Comparison of ENCODE assay signal across 1 cellular context in the genomic region with DNA sequence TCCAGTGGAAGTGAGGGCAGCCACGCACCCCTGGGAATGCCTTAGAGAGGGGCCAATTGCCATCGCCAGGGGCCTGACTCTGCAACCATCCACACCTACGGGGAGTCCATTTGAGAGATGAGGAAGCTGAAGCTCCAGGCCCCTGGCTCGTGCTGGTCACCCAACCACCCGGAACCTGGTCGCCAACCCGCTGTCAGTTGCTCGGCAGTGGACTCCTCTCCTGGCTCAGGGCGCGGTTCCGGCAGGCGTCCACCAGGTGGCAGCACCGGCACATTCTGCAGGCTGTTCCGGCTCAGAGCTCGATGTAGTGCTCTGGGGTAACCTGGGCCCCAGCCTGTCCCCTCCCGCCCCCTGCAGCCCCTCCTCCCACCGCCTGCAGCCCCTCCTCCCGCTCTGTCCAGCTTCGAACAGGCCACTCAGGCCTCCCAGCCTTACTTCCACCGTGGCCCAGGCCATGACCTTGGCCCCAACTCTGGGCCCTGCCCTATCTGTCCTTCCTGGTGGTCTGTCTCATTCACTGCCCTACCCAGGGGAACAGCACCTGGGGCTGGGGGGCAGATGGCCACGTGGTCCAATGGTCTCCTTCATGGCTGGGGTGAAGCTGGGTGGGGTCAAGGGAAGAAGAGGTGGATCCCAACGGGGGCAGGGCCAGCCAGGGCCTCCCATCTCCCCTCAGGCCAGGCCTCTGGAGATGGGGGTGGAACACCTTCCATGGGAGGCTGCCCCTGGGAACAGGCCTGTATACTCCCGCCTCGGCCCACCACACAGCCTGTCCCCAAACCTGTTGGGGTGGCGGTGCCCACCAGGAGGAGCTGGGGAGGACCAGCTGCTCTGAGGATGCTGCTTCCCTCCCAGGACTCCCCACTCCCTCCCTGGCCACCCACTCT.
A peak's percentile ranks its signal among the peaks of the same experiment; 100 is the strongest.
TF ChIP-seq lines count a peak whose summit lies in the region.

No MANE protein-coding gene starts in this region.

TF ChIP-seq in HepG2, 621 proteins besides CTCF, POLR2A, EP300 and RAD21 (continued from another document and continues in another):
- TF ChIP-seq PRPF4 (IDR thresholded peaks at IDR 0.05; ENCODE audit: low read depth, low read length, poor library complexity, severe bottlenecking) (no peak), ZNF550 (CRISPR knock-in tag; IDR thresholded peaks at IDR 0.05; ENCODE audit: borderline replicate concordance) (no peak), PPARG (CRISPR knock-in tag; conservative IDR thresholded peaks at IDR 0.05) (no peak), TP53 (CRISPR knock-in tag; conservative IDR thresholded peaks at IDR 0.05) (no peak), TOE1 (CRISPR knock-in tag; IDR thresholded peaks at IDR 0.05) (no peak), NR2F2 (IDR thresholded peaks at IDR 0.05; ENCODE audit: borderline replicate concordance, low read depth) (peak; percentile 43; the same call in 1 of the 2 replicates), ADNP (CRISPR knock-in tag; IDR thresholded peaks at IDR 0.05) (no peak), CEBPB (IDR thresholded peaks at IDR 0.05; ENCODE audit: borderline replicate concordance, low read depth, low read length) (no peak), MAFF (IDR thresholded peaks at IDR 0.05; ENCODE audit: low read depth, low read length) (no peak), ZNF891 (CRISPR knock-in tag; IDR thresholded peaks at IDR 0.05) (no peak), MBNL3 (CRISPR knock-in tag; conservative IDR thresholded peaks at IDR 0.05) (no peak), NFE2L1 (CRISPR knock-in tag; IDR thresholded peaks at IDR 0.05; ENCODE audit: borderline replicate concordance) (no peak), MEIS2 (CRISPR knock-in tag; IDR thresholded peaks at IDR 0.05) (no peak; the same call in 1 of the 2 replicates), AKAP8 (CRISPR knock-in tag; IDR thresholded peaks at IDR 0.05) (peak; percentile 89), ZNF605 (CRISPR knock-in tag; IDR thresholded peaks at IDR 0.05) (no peak), FOXK1 (CRISPR knock-in tag; IDR thresholded peaks at IDR 0.05; ENCODE audit: borderline replicate concordance, low read depth) (peak; percentile 50; the same call in 1 of the 2 replicates), TEAD2 (CRISPR knock-in tag; IDR thresholded peaks at IDR 0.05) (no peak), ZNF251 (CRISPR knock-in tag; IDR thresholded peaks at IDR 0.05) (no peak), ZNF451 (CRISPR knock-in tag; IDR thresholded peaks at IDR 0.05) (no peak), ZNF501 (CRISPR knock-in tag; IDR thresholded peaks at IDR 0.05) (no peak), RNF2 (conservative IDR thresholded peaks at IDR 0.05; ENCODE audit: low read depth) (no peak), ZFP1 (CRISPR knock-in tag; IDR thresholded peaks at IDR 0.05) (no peak), NFYB (CRISPR knock-in tag; IDR thresholded peaks at IDR 0.05) (no peak), SAP130 (CRISPR knock-in tag; IDR thresholded peaks at IDR 0.05; ENCODE audit: low read depth) (peak; percentile 86), ETV5 (CRISPR knock-in tag; IDR thresholded peaks at IDR 0.05; ENCODE audit: borderline replicate concordance) (no peak; the same call in 1 of the 2 replicates), ZNF124 (CRISPR knock-in tag; IDR thresholded peaks at IDR 0.05) (no peak), RBFOX2 (IDR thresholded peaks at IDR 0.05; ENCODE audit: low read depth, low read length) (peak; percentile 67), FOXA1 (IDR thresholded peaks at IDR 0.05) (no peak), FOXA1 (CRISPR knock-in tag; IDR thresholded peaks at IDR 0.05) (no peak), SMAD3 (CRISPR knock-in tag; IDR thresholded peaks at IDR 0.05) (no peak), ZNF446 (CRISPR knock-in tag; IDR thresholded peaks at IDR 0.05) (0 out of 2 replicates have a peak, but pooled peaks have one; percentile 60), ZFP62 (CRISPR knock-in tag; IDR thresholded peaks at IDR 0.05) (0 out of 2 replicates have a peak, but pooled peaks have one; percentile 64), STAG1 (CRISPR knock-in tag; IDR thresholded peaks at IDR 0.05) (peak; percentile 91), CHCHD3 (CRISPR knock-in tag; IDR thresholded peaks at IDR 0.05) (no peak)
- TF ChIP-seq, protein P1, sequence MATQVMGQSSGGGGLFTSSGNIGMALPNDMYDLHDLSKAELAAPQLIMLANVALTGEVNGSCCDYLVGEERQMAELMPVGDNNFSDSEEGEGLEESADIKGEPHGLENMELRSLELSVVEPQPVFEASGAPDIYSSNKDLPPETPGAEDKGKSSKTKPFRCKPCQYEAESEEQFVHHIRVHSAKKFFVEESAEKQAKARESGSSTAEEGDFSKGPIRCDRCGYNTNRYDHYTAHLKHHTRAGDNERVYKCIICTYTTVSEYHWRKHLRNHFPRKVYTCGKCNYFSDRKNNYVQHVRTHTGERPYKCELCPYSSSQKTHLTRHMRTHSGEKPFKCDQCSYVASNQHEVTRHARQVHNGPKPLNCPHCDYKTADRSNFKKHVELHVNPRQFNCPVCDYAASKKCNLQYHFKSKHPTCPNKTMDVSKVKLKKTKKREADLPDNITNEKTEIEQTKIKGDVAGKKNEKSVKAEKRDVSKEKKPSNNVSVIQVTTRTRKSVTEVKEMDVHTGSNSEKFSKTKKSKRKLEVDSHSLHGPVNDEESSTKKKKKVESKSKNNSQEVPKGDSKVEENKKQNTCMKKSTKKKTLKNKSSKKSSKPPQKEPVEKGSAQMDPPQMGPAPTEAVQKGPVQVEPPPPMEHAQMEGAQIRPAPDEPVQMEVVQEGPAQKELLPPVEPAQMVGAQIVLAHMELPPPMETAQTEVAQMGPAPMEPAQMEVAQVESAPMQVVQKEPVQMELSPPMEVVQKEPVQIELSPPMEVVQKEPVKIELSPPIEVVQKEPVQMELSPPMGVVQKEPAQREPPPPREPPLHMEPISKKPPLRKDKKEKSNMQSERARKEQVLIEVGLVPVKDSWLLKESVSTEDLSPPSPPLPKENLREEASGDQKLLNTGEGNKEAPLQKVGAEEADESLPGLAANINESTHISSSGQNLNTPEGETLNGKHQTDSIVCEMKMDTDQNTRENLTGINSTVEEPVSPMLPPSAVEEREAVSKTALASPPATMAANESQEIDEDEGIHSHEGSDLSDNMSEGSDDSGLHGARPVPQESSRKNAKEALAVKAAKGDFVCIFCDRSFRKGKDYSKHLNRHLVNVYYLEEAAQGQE (IDR thresholded peaks at IDR 0.05; ENCODE audit: borderline replicate concordance in 1 of 2, low read depth in 1 of 2, low read length in 2 of 2), result peak in 1 of 2 experiments; percentile 50; a peak in 1 of 4 replicates
- TF ChIP-seq, protein P2, sequence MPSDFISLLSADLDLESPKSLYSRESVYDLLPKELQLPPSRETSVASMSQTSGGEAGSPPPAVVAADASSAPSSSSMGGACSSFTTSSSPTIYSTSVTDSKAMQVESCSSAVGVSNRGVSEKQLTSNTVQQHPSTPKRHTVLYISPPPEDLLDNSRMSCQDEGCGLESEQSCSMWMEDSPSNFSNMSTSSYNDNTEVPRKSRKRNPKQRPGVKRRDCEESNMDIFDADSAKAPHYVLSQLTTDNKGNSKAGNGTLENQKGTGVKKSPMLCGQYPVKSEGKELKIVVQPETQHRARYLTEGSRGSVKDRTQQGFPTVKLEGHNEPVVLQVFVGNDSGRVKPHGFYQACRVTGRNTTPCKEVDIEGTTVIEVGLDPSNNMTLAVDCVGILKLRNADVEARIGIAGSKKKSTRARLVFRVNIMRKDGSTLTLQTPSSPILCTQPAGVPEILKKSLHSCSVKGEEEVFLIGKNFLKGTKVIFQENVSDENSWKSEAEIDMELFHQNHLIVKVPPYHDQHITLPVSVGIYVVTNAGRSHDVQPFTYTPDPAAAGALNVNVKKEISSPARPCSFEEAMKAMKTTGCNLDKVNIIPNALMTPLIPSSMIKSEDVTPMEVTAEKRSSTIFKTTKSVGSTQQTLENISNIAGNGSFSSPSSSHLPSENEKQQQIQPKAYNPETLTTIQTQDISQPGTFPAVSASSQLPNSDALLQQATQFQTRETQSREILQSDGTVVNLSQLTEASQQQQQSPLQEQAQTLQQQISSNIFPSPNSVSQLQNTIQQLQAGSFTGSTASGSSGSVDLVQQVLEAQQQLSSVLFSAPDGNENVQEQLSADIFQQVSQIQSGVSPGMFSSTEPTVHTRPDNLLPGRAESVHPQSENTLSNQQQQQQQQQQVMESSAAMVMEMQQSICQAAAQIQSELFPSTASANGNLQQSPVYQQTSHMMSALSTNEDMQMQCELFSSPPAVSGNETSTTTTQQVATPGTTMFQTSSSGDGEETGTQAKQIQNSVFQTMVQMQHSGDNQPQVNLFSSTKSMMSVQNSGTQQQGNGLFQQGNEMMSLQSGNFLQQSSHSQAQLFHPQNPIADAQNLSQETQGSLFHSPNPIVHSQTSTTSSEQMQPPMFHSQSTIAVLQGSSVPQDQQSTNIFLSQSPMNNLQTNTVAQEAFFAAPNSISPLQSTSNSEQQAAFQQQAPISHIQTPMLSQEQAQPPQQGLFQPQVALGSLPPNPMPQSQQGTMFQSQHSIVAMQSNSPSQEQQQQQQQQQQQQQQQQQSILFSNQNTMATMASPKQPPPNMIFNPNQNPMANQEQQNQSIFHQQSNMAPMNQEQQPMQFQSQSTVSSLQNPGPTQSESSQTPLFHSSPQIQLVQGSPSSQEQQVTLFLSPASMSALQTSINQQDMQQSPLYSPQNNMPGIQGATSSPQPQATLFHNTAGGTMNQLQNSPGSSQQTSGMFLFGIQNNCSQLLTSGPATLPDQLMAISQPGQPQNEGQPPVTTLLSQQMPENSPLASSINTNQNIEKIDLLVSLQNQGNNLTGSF (CRISPR knock-in tag; IDR thresholded peaks at IDR 0.05), result no peak
- TF ChIP-seq, protein P3, sequence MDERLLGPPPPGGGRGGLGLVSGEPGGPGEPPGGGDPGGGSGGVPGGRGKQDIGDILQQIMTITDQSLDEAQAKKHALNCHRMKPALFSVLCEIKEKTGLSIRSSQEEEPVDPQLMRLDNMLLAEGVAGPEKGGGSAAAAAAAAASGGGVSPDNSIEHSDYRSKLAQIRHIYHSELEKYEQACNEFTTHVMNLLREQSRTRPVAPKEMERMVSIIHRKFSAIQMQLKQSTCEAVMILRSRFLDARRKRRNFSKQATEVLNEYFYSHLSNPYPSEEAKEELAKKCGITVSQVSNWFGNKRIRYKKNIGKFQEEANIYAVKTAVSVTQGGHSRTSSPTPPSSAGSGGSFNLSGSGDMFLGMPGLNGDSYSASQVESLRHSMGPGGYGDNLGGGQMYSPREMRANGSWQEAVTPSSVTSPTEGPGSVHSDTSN (CRISPR knock-in tag; IDR thresholded peaks at IDR 0.05), result no peak
- TF ChIP-seq, protein P4, sequence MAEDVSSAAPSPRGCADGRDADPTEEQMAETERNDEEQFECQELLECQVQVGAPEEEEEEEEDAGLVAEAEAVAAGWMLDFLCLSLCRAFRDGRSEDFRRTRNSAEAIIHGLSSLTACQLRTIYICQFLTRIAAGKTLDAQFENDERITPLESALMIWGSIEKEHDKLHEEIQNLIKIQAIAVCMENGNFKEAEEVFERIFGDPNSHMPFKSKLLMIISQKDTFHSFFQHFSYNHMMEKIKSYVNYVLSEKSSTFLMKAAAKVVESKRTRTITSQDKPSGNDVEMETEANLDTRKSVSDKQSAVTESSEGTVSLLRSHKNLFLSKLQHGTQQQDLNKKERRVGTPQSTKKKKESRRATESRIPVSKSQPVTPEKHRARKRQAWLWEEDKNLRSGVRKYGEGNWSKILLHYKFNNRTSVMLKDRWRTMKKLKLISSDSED (CRISPR knock-in tag; IDR thresholded peaks at IDR 0.05), result no peak
- TF ChIP-seq, protein P5, sequence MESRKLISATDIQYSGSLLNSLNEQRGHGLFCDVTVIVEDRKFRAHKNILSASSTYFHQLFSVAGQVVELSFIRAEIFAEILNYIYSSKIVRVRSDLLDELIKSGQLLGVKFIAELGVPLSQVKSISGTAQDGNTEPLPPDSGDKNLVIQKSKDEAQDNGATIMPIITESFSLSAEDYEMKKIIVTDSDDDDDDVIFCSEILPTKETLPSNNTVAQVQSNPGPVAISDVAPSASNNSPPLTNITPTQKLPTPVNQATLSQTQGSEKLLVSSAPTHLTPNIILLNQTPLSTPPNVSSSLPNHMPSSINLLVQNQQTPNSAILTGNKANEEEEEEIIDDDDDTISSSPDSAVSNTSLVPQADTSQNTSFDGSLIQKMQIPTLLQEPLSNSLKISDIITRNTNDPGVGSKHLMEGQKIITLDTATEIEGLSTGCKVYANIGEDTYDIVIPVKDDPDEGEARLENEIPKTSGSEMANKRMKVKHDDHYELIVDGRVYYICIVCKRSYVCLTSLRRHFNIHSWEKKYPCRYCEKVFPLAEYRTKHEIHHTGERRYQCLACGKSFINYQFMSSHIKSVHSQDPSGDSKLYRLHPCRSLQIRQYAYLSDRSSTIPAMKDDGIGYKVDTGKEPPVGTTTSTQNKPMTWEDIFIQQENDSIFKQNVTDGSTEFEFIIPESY (CRISPR knock-in tag; IDR thresholded peaks at IDR 0.05), result peak; percentile 17; the same call in 1 of the 2 replicates
- TF ChIP-seq, protein P6, sequence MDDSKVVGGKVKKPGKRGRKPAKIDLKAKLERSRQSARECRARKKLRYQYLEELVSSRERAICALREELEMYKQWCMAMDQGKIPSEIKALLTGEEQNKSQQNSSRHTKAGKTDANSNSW (CRISPR knock-in tag; IDR thresholded peaks at IDR 0.05; ENCODE audit: borderline replicate concordance), result no peak
- TF ChIP-seq, protein P7, sequence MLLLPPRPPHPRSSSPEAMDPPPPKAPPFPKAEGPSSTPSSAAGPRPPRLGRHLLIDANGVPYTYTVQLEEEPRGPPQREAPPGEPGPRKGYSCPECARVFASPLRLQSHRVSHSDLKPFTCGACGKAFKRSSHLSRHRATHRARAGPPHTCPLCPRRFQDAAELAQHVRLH (CRISPR knock-in tag; IDR thresholded peaks at IDR 0.05; ENCODE audit: borderline replicate concordance, low read depth), result peak; percentile 80; the same call in 1 of the 2 replicates
- TF ChIP-seq, protein P8, sequence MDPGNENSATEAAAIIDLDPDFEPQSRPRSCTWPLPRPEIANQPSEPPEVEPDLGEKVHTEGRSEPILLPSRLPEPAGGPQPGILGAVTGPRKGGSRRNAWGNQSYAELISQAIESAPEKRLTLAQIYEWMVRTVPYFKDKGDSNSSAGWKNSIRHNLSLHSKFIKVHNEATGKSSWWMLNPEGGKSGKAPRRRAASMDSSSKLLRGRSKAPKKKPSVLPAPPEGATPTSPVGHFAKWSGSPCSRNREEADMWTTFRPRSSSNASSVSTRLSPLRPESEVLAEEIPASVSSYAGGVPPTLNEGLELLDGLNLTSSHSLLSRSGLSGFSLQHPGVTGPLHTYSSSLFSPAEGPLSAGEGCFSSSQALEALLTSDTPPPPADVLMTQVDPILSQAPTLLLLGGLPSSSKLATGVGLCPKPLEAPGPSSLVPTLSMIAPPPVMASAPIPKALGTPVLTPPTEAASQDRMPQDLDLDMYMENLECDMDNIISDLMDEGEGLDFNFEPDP (CRISPR knock-in tag; conservative IDR thresholded peaks at IDR 0.05), result no peak
- TF ChIP-seq, protein P9, sequence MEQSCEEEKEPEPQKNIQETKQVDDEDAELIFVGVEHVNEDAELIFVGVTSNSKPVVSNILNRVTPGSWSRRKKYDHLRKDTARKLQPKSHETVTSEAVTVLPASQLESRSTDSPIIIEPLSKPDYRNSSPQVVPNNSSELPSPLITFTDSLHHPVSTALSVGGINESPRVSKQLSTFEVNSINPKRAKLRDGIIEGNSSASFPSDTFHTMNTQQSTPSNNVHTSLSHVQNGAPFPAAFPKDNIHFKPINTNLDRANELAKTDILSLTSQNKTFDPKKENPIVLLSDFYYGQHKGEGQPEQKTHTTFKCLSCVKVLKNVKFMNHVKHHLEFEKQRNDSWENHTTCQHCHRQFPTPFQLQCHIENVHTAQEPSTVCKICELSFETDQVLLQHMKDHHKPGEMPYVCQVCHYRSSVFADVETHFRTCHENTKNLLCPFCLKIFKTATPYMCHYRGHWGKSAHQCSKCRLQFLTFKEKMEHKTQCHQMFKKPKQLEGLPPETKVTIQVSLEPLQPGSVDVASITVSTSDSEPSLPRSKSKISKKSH (CRISPR knock-in tag; IDR thresholded peaks at IDR 0.05; ENCODE audit: borderline replicate concordance), result no peak
- TF ChIP-seq, protein P10, sequence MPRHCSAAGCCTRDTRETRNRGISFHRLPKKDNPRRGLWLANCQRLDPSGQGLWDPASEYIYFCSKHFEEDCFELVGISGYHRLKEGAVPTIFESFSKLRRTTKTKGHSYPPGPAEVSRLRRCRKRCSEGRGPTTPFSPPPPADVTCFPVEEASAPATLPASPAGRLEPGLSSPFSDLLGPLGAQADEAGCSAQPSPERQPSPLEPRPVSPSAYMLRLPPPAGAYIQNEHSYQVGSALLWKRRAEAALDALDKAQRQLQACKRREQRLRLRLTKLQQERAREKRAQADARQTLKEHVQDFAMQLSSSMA (CRISPR knock-in tag; IDR thresholded peaks at IDR 0.05), result no peak
